In genomic region chr16:47033176-47033575, GRCh38 we compare ENCODE assay signal across 21 cellular contexts. TPM values are rescaled to one million over a fixed set of nuclear protein-coding genes. Genes with fewer than 3 reads are reported as not detected.
DNase-seq lines count a peak whose midpoint lies in the region; FAIRE-seq and TF ChIP-seq lines count a peak whose summit lies in the region.
"Had no signal": no experiment of that assay in that cellular context is flagged by ENCODE, and none has a peak within 500 bp of the region (broad histone marks: within the 10 kb centered on the region; RNA-seq: fewer than 3 reads in every experiment).

No MANE protein-coding gene starts in this region.

- DNase-seq in kidney (peak; percentile 9), posterior vena cava (ENCODE audit: low spot score) (peak; percentile 5), NCI-H1092 (lab: John Stamatoyannopoulos, UW) (no peak), DMS 273 (lab: John Stamatoyannopoulos, UW; ENCODE audit: unreplicated experiment) (no peak), smooth muscle cell (lab: John Stamatoyannopoulos, UW; ENCODE audit: unreplicated experiment) (no peak)
- DNase-seq: 8988T; Caco-2; CD4-positive, alpha-beta T cell; DMS153; DMS79; GDM1; GM23248; HCEC 1CT; HFFc6 had no signal

- no peak overlapping the region for H3K4me3 ChIP-seq in BLaER1
- H3K4me3 ChIP-seq in HEK293 (ENCODE audit: low read depth, low read length) = no peak overlapping the region
- H3K4me3 ChIP-seq in kidney (ENCODE audit: low read length in 2 of 2) = no peak overlapping the region
- no peak overlapping the region for H3K4me3 ChIP-seq in smooth muscle cell
- H3K4me3 ChIP-seq: GM23248 had no signal

- H3K36me3 ChIP-seq in BLaER1 (no peaks in the 10 kb centered on the region), HEK293 (ENCODE audit: control insufficient read depth in 2 of 2, insufficient read depth in 1 of 2, low read length in 2 of 2) (no peaks in the 10 kb centered on the region), kidney (ENCODE audit: control insufficient read depth in 1 of 2, insufficient read depth in 2 of 2, low read length in 2 of 2) (no peaks in the 10 kb centered on the region), smooth muscle cell (ENCODE audit: low read depth) (no peaks in the 10 kb centered on the region)

- 0 out of 2 replicates have a peak, but pooled peaks cover 4% of the 10 kb centered on the region for H3K27me3 ChIP-seq in BLaER1
- no peaks in the 10 kb centered on the region for H3K27me3 ChIP-seq in smooth muscle cell (ENCODE audit: low read depth)

- H4K20me1 ChIP-seq in BLaER1 (no peaks in the 10 kb centered on the region), smooth muscle cell (ENCODE audit: low read depth) (no peaks in the 10 kb centered on the region)

- no peaks in the 10 kb centered on the region for H3F3A ChIP-seq in smooth muscle cell (ENCODE audit: low read depth)

- CTCF ChIA-PET in HEK293 (lab: Yijun Ruan, JAX) = no interaction called here

- H3K27ac ChIP-seq in BLaER1 = no peak overlapping the region
- H3K27ac ChIP-seq in HEK293 (ENCODE audit: extremely low read depth, low read depth, low read length) = no peak overlapping the region
- no peak overlapping the region for H3K27ac ChIP-seq in kidney (ENCODE audit: low read depth in 2 of 2, low read length in 2 of 2)
- H3K27ac ChIP-seq in smooth muscle cell (ENCODE audit: low read depth) = no peak overlapping the region
- H3K27ac ChIP-seq: C4-2B, GM23248, HL-60 had no signal

- no peak for FAIRE-seq in kidney (lab: Jason Lieb, UNC)
- FAIRE-seq: D721Med, GM19239, H54 had no signal

- 97% methylated on average over 3 of the region's 3 CpGs for WGBS in smooth muscle cell (ENCODE audit: low lambda C conversion rate)

- H2AFZ ChIP-seq in smooth muscle cell (ENCODE audit: low read depth) = no peak overlapping the region
- H2AFZ ChIP-seq: GM23248 had no signal

- H3K4me1 ChIP-seq in BLaER1 = peaks cover 22% of the 10 kb centered on the region
- no peaks in the 10 kb centered on the region; the same call in 1 of the 2 replicates for H3K4me1 ChIP-seq in HEK293 (ENCODE audit: control insufficient read depth, insufficient read depth, low read length)
- peaks cover 0 to 1% of the 10 kb centered on the region in 2 donors for H3K4me1 ChIP-seq in kidney (ENCODE audit: control insufficient read depth in 1 of 2, insufficient read depth in 1 of 2, low read depth in 1 of 2, low read length in 2 of 2)
- H3K4me1 ChIP-seq in smooth muscle cell (ENCODE audit: low read depth) = no peaks in the 10 kb centered on the region
- H3K4me1 ChIP-seq: Caco-2 had no signal

- POLR2A ChIA-PET in HEK293 (lab: Yijun Ruan, JAX) = no interaction called here

- H3K9ac ChIP-seq in BLaER1 (no peak overlapping the region), kidney (ENCODE audit: low read length in 2 of 2) (no peak overlapping the region), smooth muscle cell (ENCODE audit: low read depth) (no peak overlapping the region)
- H3K9ac ChIP-seq: GM23248 had no signal

- intact Hi-C loops in kidney (cut with DNase I) (loop anchor here (10.0 kb wide), 1 partner anchor 1122 kb away; the partner anchor contains the start of gene ABCC12), posterior vena cava (cut with DNase I) (loop anchor here in 1 of 2 donors (10.0 kb wide), 1 partner anchor 1132 kb away; no protein-coding TSS in a partner anchor)

- H3K79me2 ChIP-seq in smooth muscle cell (ENCODE audit: low read depth) = no peaks in the 10 kb centered on the region

- H3K9me3 ChIP-seq in BLaER1 (no peaks in the 10 kb centered on the region), HEK293 (ENCODE audit: control insufficient read depth, insufficient read depth, low read depth, low read length) (no peaks in the 10 kb centered on the region), kidney (ENCODE audit: control insufficient read depth in 1 of 2, low read length in 2 of 2) (no peaks in the 10 kb centered on the region), smooth muscle cell (replicated peaks; ENCODE audit: low read depth) (no peaks in the 10 kb centered on the region)
- H3K9me3 ChIP-seq: Caco-2 had no signal

- peak overlapping the region; percentile 52; the same call in 1 of the 2 replicates for H3K4me2 ChIP-seq in BLaER1
- H3K4me2 ChIP-seq in smooth muscle cell = no peak overlapping the region

- TF ChIP-seq CTCF in HEK293 (tag by site-specific recombination; IDR thresholded peaks at IDR 0.05) = no peak
- no peak for TF ChIP-seq CTCF in kidney (IDR thresholded peaks at IDR 0.05; ENCODE audit: borderline replicate concordance, extremely low read depth, insufficient read depth)
- TF ChIP-seq CTCF in smooth muscle cell (IDR thresholded peaks at IDR 0.05; ENCODE audit: borderline replicate concordance, insufficient read depth, poor library complexity, severe bottlenecking) = no peak

TF ChIP-seq in HEK293, 187 proteins besides CTCF, POLR2A, EP300 and RAD21:
- TF ChIP-seq GLIS2 (tag by site-specific recombination; IDR thresholded peaks at IDR 0.05) = no peak
- TF ChIP-seq GLIS1 (tag by site-specific recombination; IDR thresholded peaks at IDR 0.05) = peak; percentile 88
- TF ChIP-seq ZNF266 (tag by site-specific recombination; IDR thresholded peaks at IDR 0.05; ENCODE audit: low read depth) = no peak
- TF ChIP-seq ZNF37A (tag by site-specific recombination; IDR thresholded peaks at IDR 0.05) = no peak

RNA-seq across cellular contexts. Expression of gene DNAJA2, which starts 59.7 kb away (rescaled TPM):
- total RNA-seq in kidney = 54.4 TPM
- 47.3 TPM for polyA plus RNA-seq in kidney (ENCODE audit: insufficient read depth, low read depth, low replicate concordance)
- total RNA-seq in posterior vena cava = 10 to 100 TPM; 46.9 to 47.8 TPM
- 36.4 and 51.5 TPM in 2 replicates for total RNA-seq in smooth muscle cell
- polyA plus RNA-seq in smooth muscle cell = 49.3 and 52.2 TPM in 2 replicates

Comparison
In these comparisons a context has a peak if more than half of its experiments do, and no peak if none do; other contexts are left out.
1. DNase-seq: peak in kidney (single experiment) and posterior vena cava (single experiment); none in NCI-H1092 (single experiment), DMS 273 (single experiment) and smooth muscle cell (single experiment).